In the genomic region with DNA sequence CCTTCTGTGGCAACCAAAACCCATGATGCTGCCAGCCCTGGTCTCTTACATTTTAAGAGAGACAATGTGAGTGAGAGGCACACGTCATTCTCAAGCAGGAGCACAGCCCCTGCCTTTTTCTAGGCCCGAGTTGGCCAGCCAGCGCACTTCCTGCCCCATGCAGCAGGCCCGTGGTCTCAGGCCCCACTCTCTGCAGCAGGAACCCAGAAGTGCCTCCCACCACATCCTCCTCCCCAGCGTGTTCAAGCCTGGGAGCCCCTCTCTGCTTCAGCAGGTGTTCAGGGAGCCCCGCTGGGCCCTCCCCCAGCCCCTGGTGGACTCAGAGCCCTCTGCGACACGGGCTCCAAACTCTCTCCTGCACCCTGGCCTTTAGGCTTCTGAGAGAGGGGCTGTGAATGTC, we compare ENCODE assay signal across 15 cellular contexts. TPM values are rescaled to one million over a fixed set of nuclear protein-coding genes. Genes with fewer than 3 reads are reported as not detected.
DNase-seq lines count a peak whose midpoint lies in the region; ATAC-seq and TF ChIP-seq lines count a peak whose summit lies in the region.
"Had no signal": no experiment of that assay in that cellular context is flagged by ENCODE, and none has a peak within 500 bp of the region (broad histone marks: within the 10 kb centered on the region; RNA-seq: fewer than 3 reads in every experiment).

No MANE protein-coding gene starts in this region.

- intact Hi-C loops in CD4-positive, alpha-beta T cell (cut with DNase I, micrococcal nuclease) = no loop called here
- intact Hi-C loops in posterior vena cava (cut with DNase I) = no loop called here

- peaks cover 61% of the 10 kb centered on the region for H3K4me1 Mint-ChIP-seq in CD4-positive, alpha-beta T cell (ENCODE audit: low read depth)
- peaks cover 39 to 75% (median 69%) of the 10 kb centered on the region in 4 donors for H3K4me1 Mint-ChIP-seq in naive thymus-derived CD8-positive, alpha-beta T cell

- H3K4me3 Mint-ChIP-seq in CD4-positive, alpha-beta T cell = no peak overlapping the region
- peak overlapping the region; percentile 38 to 85 (median 58) for H3K4me3 Mint-ChIP-seq in naive thymus-derived CD8-positive, alpha-beta T cell

- no peaks in the 10 kb centered on the region for H3K36me3 Mint-ChIP-seq in CD4-positive, alpha-beta T cell (ENCODE audit: low read depth)
- H3K36me3 Mint-ChIP-seq in naive thymus-derived CD8-positive, alpha-beta T cell = peaks cover 0 to 5% (median 0%) of the 10 kb centered on the region in 3 donors

- no peaks in the 10 kb centered on the region for H3K27me3 Mint-ChIP-seq in CD4-positive, alpha-beta T cell
- no peaks in the 10 kb centered on the region for H3K27me3 Mint-ChIP-seq in naive thymus-derived CD8-positive, alpha-beta T cell

- TF ChIP-seq CTCF in CD4-positive, alpha-beta T cell (IDR thresholded peaks at IDR 0.05) = no peak

- peak overlapping the region; percentile 47 for H3K27ac Mint-ChIP-seq in CD4-positive, alpha-beta T cell
- peak overlapping the region; percentile 82 to 98 (median 94) for H3K27ac Mint-ChIP-seq in naive thymus-derived CD8-positive, alpha-beta T cell

- no peak overlapping the region for H3K27ac ChIP-seq in CD4-positive, alpha-beta T cell (ENCODE audit: low read depth, low read length)
- H3K27ac ChIP-seq: psoas muscle, SJSA1 had no signal

- peaks cover 2% of the 10 kb centered on the region for H3K9me3 Mint-ChIP-seq in CD4-positive, alpha-beta T cell
- peaks cover 0 to 4% (median 0%) of the 10 kb centered on the region in 9 donors for H3K9me3 Mint-ChIP-seq in naive thymus-derived CD8-positive, alpha-beta T cell

- DNase-seq in CD4-positive, alpha-beta T cell = peak in 2 of 10 experiments; percentile 21 to 22
- DNase-seq in activated gamma-delta T cell treated with Interleukin-2 at 50 U/mL for 16 hours (peak; percentile 78), T-helper 9 cell (no peak), posterior vena cava (ENCODE audit: low spot score) (no peak), NCI-H2171 (lab: John Stamatoyannopoulos, UW) (no peak)
- peak in 9 of 10 donors; percentile 51 to 83 (median 74) for DNase-seq in naive thymus-derived CD8-positive, alpha-beta T cell
- DNase-seq: activated effector memory CD4-positive, alpha-beta T cell treated with anti-CD3 and anti-CD28 coated beads, Interleukin-2, amount 50 U/mL, for 16 hours; esophagus squamous epithelium; NCI-H1105 treated with DMSO at 0.1 percent for 48 hours; NCI-H510A treated with DMSO at 0.1 percent for 48 hours; psoas muscle; stimulated activated CD4-positive, alpha-beta T cell treated with anti-CD3 and anti-CD28 coated beads, Interleukin-2, amount 100 ng/mL, for 24 hours had no signal

- ATAC-seq in CD4-positive, alpha-beta T cell (ENCODE audit: poor library complexity) = peak; percentile 33
- ATAC-seq in HG02759 (IDR thresholded peaks at IDR 0.05; ENCODE audit: unreplicated experiment) = peak; percentile 55
- peak; percentile 68 to 83 for ATAC-seq in naive thymus-derived CD8-positive, alpha-beta T cell
- no peak for ATAC-seq in HG02763 (IDR thresholded peaks at IDR 0.05; ENCODE audit: unreplicated experiment)

- CTCF ChIA-PET in CD4-positive, alpha-beta T cell (lab: Charles Lee) = interaction anchor here (1.2 kb wide), 1 partner anchor 33 kb away, joined by 4 read pairs; no protein-coding TSS in a partner anchor

- no peaks in the 10 kb centered on the region for H3K9me3 ChIP-seq in CD4-positive, alpha-beta T cell (ENCODE audit: control insufficient read depth, low read length)
- H3K9me3 ChIP-seq: esophagus squamous epithelium, psoas muscle, SJSA1 had no signal

- H3K27me3 ChIP-seq in CD4-positive, alpha-beta T cell (ENCODE audit: control insufficient read depth, insufficient read depth, low read length) = no peaks in the 10 kb centered on the region
- H3K27me3 ChIP-seq: SJSA1 had no signal

- POLR2A ChIA-PET in CD4-positive, alpha-beta T cell (lab: Charles Lee) = interaction anchor here (0.7 kb wide), 1 partner anchor 75 kb away, joined by 3 read pairs; no protein-coding TSS in a partner anchor
- POLR2A ChIA-PET in naive thymus-derived CD8-positive, alpha-beta T cell (lab: Charles Lee) = interaction anchor here (1.0 to 2.2 kb wide), 6 partner anchors 10 to 42 kb away, joined by 4 to 12 read pairs (median 6); no protein-coding TSS in a partner anchor

RNA-seq across cellular contexts. Expression of gene ITGAE, which starts 30.5 kb away (rescaled TPM):
- total RNA-seq in CD4-positive, alpha-beta T cell = 10 to 100 TPM; 15.8 to 18.3 TPM
- total RNA-seq in naive thymus-derived CD8-positive, alpha-beta T cell = 10 to 100 TPM; 24.5 to 26.8 TPM
- 10 to 100 TPM; 52.7 to 58.1 (median 55.6) TPM for polyA plus RNA-seq in naive thymus-derived CD8-positive, alpha-beta T cell
- 10 to 100 TPM; 18.2 to 25.6 TPM for total RNA-seq in posterior vena cava

RNA-seq across cellular contexts. Expression of gene HASPIN, which starts 46.8 kb away (rescaled TPM):
- under 1 TPM; 0.22 to 0.25 TPM for total RNA-seq in CD4-positive, alpha-beta T cell
- under 1 TPM; 0.38 to 0.57 TPM for total RNA-seq in naive thymus-derived CD8-positive, alpha-beta T cell
- polyA plus RNA-seq in naive thymus-derived CD8-positive, alpha-beta T cell = under 1 TPM in 2 of 3 donors, not detected in 1; 0.13 to 0.28 TPM
- total RNA-seq in posterior vena cava = under 1 TPM in 1 of 2 donors, not detected in 1; 0.24 TPM

Comparison
In these comparisons a context has a peak if more than half of its experiments do, and no peak if none do; other contexts are left out.
1. DNase-seq: peak in activated gamma-delta T cell treated with Interleukin-2 at 50 U/mL for 16 hours (single experiment) and naive thymus-derived CD8-positive, alpha-beta T cell (9 of 10); none in T-helper 9 cell (single experiment), posterior vena cava (single experiment) and NCI-H2171 (single experiment).